In genomic region chr1:92968138-92969032, GRCh38 we compare ENCODE assay signal across 8 cellular contexts.
DNase-seq lines count a peak whose midpoint lies in the region; ATAC-seq and TF ChIP-seq lines count a peak whose summit lies in the region.

No MANE protein-coding gene starts in this region.

- no peak overlapping the region for H3K4me3 ChIP-seq in AG09309 (ENCODE audit: control insufficient read depth, low read depth, low read length)
- H3K4me3 ChIP-seq in RWPE2 (ENCODE audit: severe bottlenecking): no peak overlapping the region

- TF ChIP-seq CTCF in AG09309 (IDR thresholded peaks at IDR 0.05; ENCODE audit: control insufficient read depth, insufficient read depth, low read depth, low read length, missing control alignments) (peak; percentile 65), GM12872 (IDR thresholded peaks at IDR 0.05; ENCODE audit: insufficient read depth, low read depth, low read length) (peak; percentile 74), RWPE2 (IDR thresholded peaks at IDR 0.05; ENCODE audit: poor library complexity, severe bottlenecking) (peak; percentile 82)

- peaks cover 11% of the 10 kb centered on the region for H3K4me1 ChIP-seq in RWPE2 (ENCODE audit: insufficient read depth, poor library complexity, severe bottlenecking)

- DNase-seq in AG09309 (ENCODE audit: low read depth): no peak
- no peak for DNase-seq in RWPE2 (ENCODE audit: low spot score)
- peak; percentile 19 for DNase-seq in iris pigment epithelial cell (ENCODE audit: low read depth)
- no peak for DNase-seq in SHP77 treated with DMSO at 0.1 percent for 48 hours (lab: John Stamatoyannopoulos, UW)
- DNase-seq in GOT3 (lab: John Stamatoyannopoulos, UW): no peak
- DNase-seq in activated T-cell treated with anti-CD3 and anti-CD28 coated beads for 4 hours: no peak

- no peaks in the 10 kb centered on the region for H3K9me3 ChIP-seq in RWPE2 (ENCODE audit: severe bottlenecking)

- H3K27me3 ChIP-seq in RWPE2 (ENCODE audit: insufficient read depth, poor library complexity, severe bottlenecking): no peaks in the 10 kb centered on the region

- no peaks in the 10 kb centered on the region for H3K36me3 ChIP-seq in RWPE2 (ENCODE audit: low read depth)

- ATAC-seq in HG02884 (IDR thresholded peaks at IDR 0.05; ENCODE audit: unreplicated experiment) (peak; percentile 54), RWPE2 (ENCODE audit: low read depth) (peak; percentile 69)

- H3K27ac ChIP-seq in RWPE2 (ENCODE audit: poor library complexity, severe bottlenecking): no peak overlapping the region
